Comparison of ENCODE assay signal across 8 cellular contexts in genomic region chr10:72080042-72081035, GRCh38. TPM values are rescaled to one million over a fixed set of nuclear protein-coding genes. Genes with fewer than 3 reads are reported as not detected.
DNase-seq lines count a peak whose midpoint lies in the region; ATAC-seq, FAIRE-seq and TF ChIP-seq lines count a peak whose summit lies in the region.

No MANE protein-coding gene starts in this region.

- TF ChIP-seq POLR2A in H1 (IDR thresholded peaks at IDR 0.05; ENCODE audit: control extremely low read depth in 1 of 2, low read depth in 2 of 2, low read length in 2 of 2), result no peak

- peak overlapping the region; percentile 88 for H3K27ac Mint-ChIP-seq in stimulated activated naive B cell treated with anti-CD40 and anti-IgM and Interleukin-4, amounts not matched to agents 10 μg/mL and 1 μg/mL and 100 μg/mL, for 72 hours
- H3K27ac Mint-ChIP-seq in endothelial cell (ENCODE audit: unreplicated experiment), result no peak overlapping the region

- H3K4me1 ChIP-seq in PC-9 (replicated peaks; ENCODE audit: insufficient read depth), result peaks cover 54% of the 10 kb centered on the region
- peaks cover 0 to 10% (median 2%) of the 10 kb centered on the region in 4 experiments; a peak in 5 of 7 replicates for H3K4me1 ChIP-seq in H1 (replicated peaks in 1 of 4; ENCODE audit: control insufficient read depth in 3 of 4, insufficient read depth in 4 of 4, low read length in 3 of 4)

- H3K36me3 ChIP-seq in PC-9 (ENCODE audit: low read depth) (no peaks in the 10 kb centered on the region), H1 (ENCODE audit: control insufficient read depth in 2 of 4, insufficient read depth in 4 of 4, low read length in 3 of 4) (no peaks in the 10 kb centered on the region; a peak in 1 of 8 replicates)

- no peaks in the 10 kb centered on the region for H3K9me3 Mint-ChIP-seq in stimulated activated naive B cell treated with anti-CD40 and anti-IgM and Interleukin-4, amounts not matched to agents 10 μg/mL and 1 μg/mL and 100 μg/mL, for 72 hours
- H3K9me3 Mint-ChIP-seq in endothelial cell (ENCODE audit: unreplicated experiment), result no peaks in the 10 kb centered on the region

- no peak overlapping the region for H4K5ac ChIP-seq in H1 (ENCODE audit: insufficient read length, low read depth, low read length)

- no peak overlapping the region for H2AFZ ChIP-seq in PC-9
- H2AFZ ChIP-seq in H1 (ENCODE audit: low read length), result no peak overlapping the region

- WGBS in H1 (ENCODE audit: extremely low coverage in 1 of 2, insufficient coverage in 1 of 2, insufficient read length in 1 of 2, insufficient replicate concordance in 2 of 2, low coverage in 1 of 2, low lambda C conversion rate in 2 of 2, missing lambda C conversion rate in 1 of 2), 2 experiments, result 85% methylated on average over 14 of the region's 15 CpGs; no CpG with 5 or more reads in 1 of the 2 experiments

- H3K27ac ChIP-seq in PC-9 (peak overlapping the region; percentile 86), H1 (ENCODE audit: low read depth, low read length) (no peak overlapping the region)

- no peak overlapping the region for H2BK15ac ChIP-seq in H1 (ENCODE audit: low read length)

- H3K4me3 ChIP-seq in PC-9, result peak overlapping the region; percentile 25; the same call in 1 of the 2 replicates
- no peak overlapping the region for H3K4me3 ChIP-seq in H1 (ENCODE audit: extremely low read depth in 1 of 4, insufficient read depth in 2 of 4, low read depth in 3 of 4, low read length in 4 of 4)

- H2BK20ac ChIP-seq in H1 (ENCODE audit: low read length), result no peak overlapping the region; the same call in 1 of the 2 replicates

- H3K9ac ChIP-seq in H1 (replicated peaks in 1 of 4; ENCODE audit: extremely low read depth in 1 of 4, low read depth in 3 of 4, low read length in 3 of 4), result no peak overlapping the region

- no peak overlapping the region for H4K8ac ChIP-seq in H1 (ENCODE audit: extremely low read depth, insufficient read depth, low read length)

- peak overlapping the region; percentile 28; the same call in 1 of the 2 replicates for H2AK5ac ChIP-seq in H1 (ENCODE audit: low read depth, low read length)

- H3K79me1 ChIP-seq in H1 (ENCODE audit: low read depth, low read length), result no peaks in the 10 kb centered on the region

- ATAC-seq in stimulated activated naive B cell treated with anti-CD40 and anti-IgM and Interleukin-4, amounts not matched to agents 10 μg/mL and 1 μg/mL and 100 μg/mL, for 72 hours (replicated peaks), result peak; percentile 58 to 63
- ATAC-seq in GM19351 (IDR thresholded peaks at IDR 0.05; ENCODE audit: unreplicated experiment), result no peak

- H3K4me2 ChIP-seq in PC-9, result peak overlapping the region; percentile 70
- H3K4me2 ChIP-seq in H1 (ENCODE audit: insufficient read depth in 1 of 2, low read depth in 2 of 2, low read length in 2 of 2), result no peak overlapping the region

- H3K23me2 ChIP-seq in H1 (ENCODE audit: low read depth, low read length), result no peaks in the 10 kb centered on the region

- intact Hi-C loops in PC-9 (cut with micrococcal nuclease; ENCODE audit: unreplicated experiment), result loop anchor here (1.0 to 2.0 kb wide), 11 partner anchors 17 to 313 kb away; no protein-coding TSS in a partner anchor

- H3K27me3 ChIP-seq in PC-9 (ENCODE audit: insufficient read depth, low read depth) (no peaks in the 10 kb centered on the region), H1 (replicated peaks in 1 of 4; ENCODE audit: control insufficient read depth in 3 of 4, extremely low read depth in 1 of 4, insufficient read depth in 3 of 4, low read length in 3 of 4) (peaks cover 0 to 6% (median 5%) of the 10 kb centered on the region in 4 experiments; a peak in 6 of 7 replicates)

- DNase-seq in activated effector memory CD4-positive, alpha-beta T cell treated with anti-CD3 and anti-CD28 coated beads, Interleukin-2, amount 50 U/mL, for 16 hours, result peak; percentile 61
- DNase-seq in activated effector memory CD4-positive, alpha-beta T cell treated with Interleukin-2 at 50 U/mL for 16 hours, result no peak
- peak; percentile 97 to 98 for DNase-seq in PC-9
- DNase-seq in H1 (ENCODE audit: low read depth in 1 of 2, low spot score in 2 of 2), result peak in 1 of 2 experiments; percentile 45
- DNase-seq in stimulated activated naive B cell treated with anti-CD40 and anti-IgM and Interleukin-4, amounts not matched to agents 10 μg/mL and 1 μg/mL and 100 μg/mL, for 72 hours, result no peak
- no peak for DNase-seq in GM10248 (ENCODE audit: extremely low spot score)
- DNase-seq in endothelial cell (ENCODE audit: low spot score), result no peak

- H3K4me3 Mint-ChIP-seq in stimulated activated naive B cell treated with anti-CD40 and anti-IgM and Interleukin-4, amounts not matched to agents 10 μg/mL and 1 μg/mL and 100 μg/mL, for 72 hours, result no peak overlapping the region
- no peak overlapping the region for H3K4me3 Mint-ChIP-seq in endothelial cell (ENCODE audit: unreplicated experiment)

- no peak overlapping the region for H3K14ac ChIP-seq in H1 (ENCODE audit: insufficient read length)

- no peak overlapping the region for H4K91ac ChIP-seq in H1 (replicated peaks; ENCODE audit: insufficient read length, low read length)

- peaks cover 48% of the 10 kb centered on the region for H3F3A ChIP-seq in PC-9 (ENCODE audit: insufficient read depth, low read depth)

- no peak for TF ChIP-seq RAD21 in H1 (IDR thresholded peaks at IDR 0.05 in 1 of 2, conservative IDR thresholded peaks at IDR 0.05 in 1 of 2; ENCODE audit: low read depth in 2 of 2, low read length in 2 of 2)

- no peak overlapping the region for H2BK12ac ChIP-seq in H1 (ENCODE audit: low read depth, low read length)

- TF ChIP-seq EP300 in H1 (IDR thresholded peaks at IDR 0.05; ENCODE audit: borderline replicate concordance in 1 of 2, low read depth in 2 of 2, low read length in 2 of 2), result no peak

- H4K20me1 ChIP-seq in PC-9 (ENCODE audit: insufficient read depth) (no peaks in the 10 kb centered on the region), H1 (replicated peaks in 1 of 2; ENCODE audit: control insufficient read depth in 1 of 2, insufficient read depth in 2 of 2, low read length in 2 of 2) (no peaks in the 10 kb centered on the region)

- H3K18ac ChIP-seq in H1 (ENCODE audit: extremely low read depth, low read length), result no peak overlapping the region

- H3K79me2 ChIP-seq in PC-9 (ENCODE audit: low read depth) (no peaks in the 10 kb centered on the region), H1 (ENCODE audit: control insufficient read depth in 1 of 2, insufficient read depth in 2 of 2, low read length in 2 of 2) (no peaks in the 10 kb centered on the region)

- CTCF ChIA-PET in PC-9 (lab: Charles Lee), result interaction anchor here (0.5 to 1.0 kb wide), 5 partner anchors 9 to 173 kb away, joined by 3 to 8 read pairs (median 4); no protein-coding TSS in a partner anchor
- CTCF ChIA-PET in H1 (lab: Charles Lee; ENCODE audit: partially characterized antibody), result interaction anchor here (1.2 to 2.4 kb wide), 8 partner anchors 9 to 123 kb away, joined by 3 to 15 read pairs (median 4); no protein-coding TSS in a partner anchor
- CTCF ChIA-PET in GM10248 (lab: Yijun Ruan, JAX), result interaction anchor here (1.2 to 2.2 kb wide), 5 partner anchors 8 to 31 kb away, joined by 3 to 10 read pairs (median 3); partner anchors contain the start of gene SPOCK2

- no peak overlapping the region for H2BK120ac ChIP-seq in H1 (replicated peaks; ENCODE audit: low read depth, low read length)

- H3K9me3 ChIP-seq in PC-9 (ENCODE audit: insufficient read depth, low read depth) (no peaks in the 10 kb centered on the region), H1 (ENCODE audit: insufficient read depth in 2 of 2, low read depth in 1 of 2, low read length in 1 of 2) (no peaks in the 10 kb centered on the region)

- H3K36me3 Mint-ChIP-seq in stimulated activated naive B cell treated with anti-CD40 and anti-IgM and Interleukin-4, amounts not matched to agents 10 μg/mL and 1 μg/mL and 100 μg/mL, for 72 hours, result no peaks in the 10 kb centered on the region
- H3K36me3 Mint-ChIP-seq in endothelial cell (ENCODE audit: low read depth, unreplicated experiment), result peaks cover 3% of the 10 kb centered on the region

- H3K27me3 Mint-ChIP-seq in stimulated activated naive B cell treated with anti-CD40 and anti-IgM and Interleukin-4, amounts not matched to agents 10 μg/mL and 1 μg/mL and 100 μg/mL, for 72 hours, result no peaks in the 10 kb centered on the region
- peaks cover 7% of the 10 kb centered on the region for H3K27me3 Mint-ChIP-seq in endothelial cell (ENCODE audit: unreplicated experiment)

- no peak overlapping the region for H2BK5ac ChIP-seq in H1 (ENCODE audit: low read depth, low read length)

- POLR2A ChIA-PET in PC-9 (lab: Charles Lee; ENCODE audit: unreplicated experiment), result interaction anchor here (0.5 to 1.0 kb wide), 5 partner anchors 28 to 275 kb away, joined by 3 to 6 read pairs (median 4); no protein-coding TSS in a partner anchor
- POLR2A ChIA-PET in H1 (lab: Charles Lee; ENCODE audit: partially characterized antibody), result interaction anchor here (1.2 kb wide), 1 partner anchor 20 kb away, joined by 3 read pairs; no protein-coding TSS in a partner anchor
- POLR2A ChIA-PET in GM10248 (lab: Yijun Ruan, JAX), result no interaction called here

- BruUV-seq in PC-9 (replicated peaks; lab: Mats Ljungman, UMichigan), result TSS peak; percentile 56

- no peak overlapping the region for H3K56ac ChIP-seq in H1 (replicated peaks; ENCODE audit: insufficient read length, low read depth, low read length)

- no peak overlapping the region for H3K23ac ChIP-seq in H1 (ENCODE audit: insufficient read length)

- TF ChIP-seq CTCF in PC-9 (conservative IDR thresholded peaks at IDR 0.05), result no peak
- TF ChIP-seq CTCF in H1 (IDR thresholded peaks at IDR 0.05; ENCODE audit: control extremely low read depth in 1 of 3, insufficient read depth in 1 of 3, low read depth in 1 of 3, low read length in 3 of 3), result no peak
- no peak for TF ChIP-seq CTCF in GM10248 (IDR thresholded peaks at IDR 0.05; ENCODE audit: control extremely low read depth, extremely low read depth, low read depth, missing control alignments)
- no peak for TF ChIP-seq CTCF in endothelial cell (IDR thresholded peaks at IDR 0.05; ENCODE audit: unreplicated experiment)

- H3K4me1 Mint-ChIP-seq in stimulated activated naive B cell treated with anti-CD40 and anti-IgM and Interleukin-4, amounts not matched to agents 10 μg/mL and 1 μg/mL and 100 μg/mL, for 72 hours, result peaks cover 35 to 82% of the 10 kb centered on the region in 2 donors
- no peaks in the 10 kb centered on the region for H3K4me1 Mint-ChIP-seq in endothelial cell (ENCODE audit: unreplicated experiment)

- H3K4ac ChIP-seq in H1 (replicated peaks; ENCODE audit: insufficient read length, low read depth, low read length), result no peak overlapping the region

- H3K9me2 ChIP-seq in PC-9 (ENCODE audit: insufficient read depth), result no peaks in the 10 kb centered on the region

- FAIRE-seq in H1 (lab: Jason Lieb, UNC), result no peak

RNA-seq across cellular contexts. Expression of gene SPOCK2, which starts 8.0 kb away (rescaled TPM):
- total RNA-seq in PC-9 (2021), result 4.2 and 5.3 TPM in 2 replicates
- total RNA-seq in H1 (2021; fragmentation: NEBNext Ultra II Directional; extraction: Animal tissue kit (Norgen Biotek cat#: 25700)), result 1.6 and 1.9 TPM in 2 replicates
- 1.5 and 2.6 TPM in 2 replicates for polyA plus RNA-seq in H1 (2011; rRNA removed)
- polyA plus RNA-seq in H1 (2011; cell fraction: cytosol; rRNA removed), result 2.2 TPM
- polyA plus RNA-seq in H1 (2011; cell fraction: nucleus; rRNA removed), result 2.9 TPM
- 0.66 to 1.3 TPM (median 0.98 TPM) in 4 replicates for polyA plus RNA-seq in H1 (2012, experiment 1 of 2)
- 0.63 TPM for polyA plus RNA-seq in H1 (2012, experiment 2 of 2)
- 2.2 TPM for polyA plus RNA-seq in H1 (2013, experiment 1 of 2)
- 2.1 TPM for polyA plus RNA-seq in H1 (2013, experiment 2 of 2)
- polyA minus RNA-seq in H1 (2011; rRNA and poly(A)+ RNA removed), result 1.1 TPM in 2 replicates
- polyA minus RNA-seq in H1 (2011; cell fraction: cytosol; rRNA and poly(A)+ RNA removed), result 0.73 TPM
- polyA minus RNA-seq in H1 (2011; cell fraction: nucleus; rRNA and poly(A)+ RNA removed), result 2.9 TPM
- total RNA-seq in endothelial cell (ENCODE audit: unreplicated experiment), result 3.4 TPM

Comparison
In these comparisons a context has a peak if more than half of its experiments do, and no peak if none do; other contexts are left out.
1. DNase-seq: peak in activated effector memory CD4-positive, alpha-beta T cell treated with anti-CD3 and anti-CD28 coated beads, Interleukin-2, amount 50 U/mL, for 16 hours (single experiment) and PC-9 (2 of 2); none in activated effector memory CD4-positive, alpha-beta T cell treated with Interleukin-2 at 50 U/mL for 16 hours (single experiment), stimulated activated naive B cell treated with anti-CD40 and anti-IgM and Interleukin-4, amounts not matched to agents 10 μg/mL and 1 μg/mL and 100 μg/mL, for 72 hours (single experiment), GM10248 (single experiment) and endothelial cell (single experiment).